ENCODE assay signal across 8 cellular contexts in the genomic region with DNA sequence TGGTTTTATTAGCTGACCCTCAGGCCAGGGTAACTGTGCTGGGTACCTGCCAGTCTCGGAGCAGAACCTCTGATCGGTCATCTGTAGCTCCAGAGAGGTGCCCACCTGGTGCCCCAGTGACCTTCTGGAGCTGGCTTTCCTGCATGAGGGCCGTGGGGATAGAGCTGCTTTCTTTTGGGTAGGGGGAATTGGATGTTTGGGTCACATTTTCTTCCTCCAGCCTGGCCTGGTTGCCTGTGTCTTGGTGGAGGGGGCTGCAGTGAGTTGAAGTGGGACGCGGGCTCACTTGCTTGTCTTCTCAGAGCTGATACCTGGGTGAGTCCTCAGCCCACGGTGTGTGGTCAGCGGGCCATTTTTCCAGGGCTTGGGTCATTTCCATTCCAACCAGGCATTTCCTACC. TPM values are rescaled to one million over a fixed set of nuclear protein-coding genes. Genes with fewer than 3 reads are reported as not detected.
DNase-seq lines count a peak whose midpoint lies in the region; FAIRE-seq and TF ChIP-seq lines count a peak whose summit lies in the region.

No MANE protein-coding gene starts in this region.

- H3K9me3 Mint-ChIP-seq in Caco-2 (ENCODE audit: unreplicated experiment) (no peaks in the 10 kb centered on the region), osteocyte (ENCODE audit: unreplicated experiment) (no peaks in the 10 kb centered on the region), Calu3 (ENCODE audit: low read depth, unreplicated experiment) (no peaks in the 10 kb centered on the region)

- H3K4me1 ChIP-seq in Caco-2 (peaks cover 49% of the 10 kb centered on the region), OCI-LY3 (ENCODE audit: low read length) (peaks cover 64% of the 10 kb centered on the region), endothelial cell of umbilical vein (ENCODE audit: control insufficient read depth, extremely low read depth, insufficient read depth, low read length) (peaks cover 45% of the 10 kb centered on the region)

- H3K4me3 ChIP-seq in Caco-2 (ENCODE audit: low read depth, low read length) = no peak overlapping the region
- H3K4me3 ChIP-seq in OCI-LY3 (ENCODE audit: low read length) = peak overlapping the region; percentile 98
- no peak overlapping the region for H3K4me3 ChIP-seq in endothelial cell of umbilical vein (replicated peaks in 1 of 3; ENCODE audit: insufficient read depth in 1 of 3, low read depth in 1 of 3, low read length in 3 of 3)
- H3K4me3 ChIP-seq in brain microvascular endothelial cell (ENCODE audit: low read depth, low read length) = no peak overlapping the region

- no peaks in the 10 kb centered on the region for H3K27me3 Mint-ChIP-seq in Caco-2 (ENCODE audit: insufficient read depth, unreplicated experiment)
- H3K27me3 Mint-ChIP-seq in osteocyte (ENCODE audit: unreplicated experiment) = no peaks in the 10 kb centered on the region
- H3K27me3 Mint-ChIP-seq in Calu3 (ENCODE audit: unreplicated experiment) = no peaks in the 10 kb centered on the region

- H3K27ac Mint-ChIP-seq in Caco-2 (ENCODE audit: unreplicated experiment) = peak overlapping the region; percentile 58
- H3K27ac Mint-ChIP-seq in osteocyte (ENCODE audit: unreplicated experiment) = peak overlapping the region; percentile 47
- no peak overlapping the region for H3K27ac Mint-ChIP-seq in Calu3 (ENCODE audit: unreplicated experiment)

- H3K27ac ChIP-seq in OCI-LY3 (ENCODE audit: low read length) = peak overlapping the region; percentile 91
- H3K27ac ChIP-seq in endothelial cell of umbilical vein (ENCODE audit: insufficient read depth, low read depth, low read length) = peak overlapping the region; percentile 15
- H3K27ac ChIP-seq in brain microvascular endothelial cell = no peak overlapping the region

- H4K20me1 ChIP-seq in OCI-LY3 (ENCODE audit: insufficient read depth, low read length) = peaks cover 29% of the 10 kb centered on the region
- H4K20me1 ChIP-seq in endothelial cell of umbilical vein (replicated peaks; ENCODE audit: control insufficient read depth, extremely low read depth, insufficient read depth, low read length) = no peaks in the 10 kb centered on the region

- peaks cover 15% of the 10 kb centered on the region for H3K36me3 Mint-ChIP-seq in Caco-2 (ENCODE audit: insufficient read depth, unreplicated experiment)
- H3K36me3 Mint-ChIP-seq in osteocyte (ENCODE audit: unreplicated experiment) = no peaks in the 10 kb centered on the region
- H3K36me3 Mint-ChIP-seq in Calu3 (ENCODE audit: insufficient read depth, unreplicated experiment) = peaks cover 29% of the 10 kb centered on the region

- no peaks in the 10 kb centered on the region for H3K36me3 ChIP-seq in Caco-2 (ENCODE audit: control insufficient read depth, insufficient read depth, low read length)
- peaks cover 50% of the 10 kb centered on the region for H3K36me3 ChIP-seq in OCI-LY3 (replicated peaks; ENCODE audit: low read depth, low read length)
- H3K36me3 ChIP-seq in endothelial cell of umbilical vein (ENCODE audit: control insufficient read depth in 2 of 2, extremely low read depth in 1 of 2, insufficient read depth in 2 of 2, low read length in 2 of 2) = peaks cover 0 to 2% of the 10 kb centered on the region in 2 experiments
- H3K36me3 ChIP-seq in brain microvascular endothelial cell (replicated peaks) = no peaks in the 10 kb centered on the region

- H3K9ac ChIP-seq in OCI-LY3 (ENCODE audit: low read length) (peak overlapping the region; percentile 100), endothelial cell of umbilical vein (replicated peaks; ENCODE audit: extremely low read depth, insufficient read depth, low read length) (no peak overlapping the region)

- no TSS peak for BruUV-seq in Caco-2 (replicated peaks; lab: Mats Ljungman, UMichigan)
- BruUV-seq in endothelial cell of umbilical vein (replicated peaks; lab: Mats Ljungman, UMichigan) = no TSS peak
- no TSS peak for BruUV-seq in Calu3 (replicated peaks; lab: Mats Ljungman, UMichigan)

- H3K9me3 ChIP-seq in Caco-2 = no peaks in the 10 kb centered on the region
- no peaks in the 10 kb centered on the region for H3K9me3 ChIP-seq in OCI-LY3 (ENCODE audit: insufficient read depth, low read length)
- H3K9me3 ChIP-seq in endothelial cell of umbilical vein (replicated peaks; ENCODE audit: control insufficient read depth, insufficient read depth, low read length) = no peaks in the 10 kb centered on the region

- no peaks in the 10 kb centered on the region for H3K27me3 ChIP-seq in Caco-2 (replicated peaks; ENCODE audit: control insufficient read depth, insufficient read depth, low read length)
- H3K27me3 ChIP-seq in OCI-LY3 (ENCODE audit: low read depth, low read length) = no peaks in the 10 kb centered on the region
- no peaks in the 10 kb centered on the region for H3K27me3 ChIP-seq in endothelial cell of umbilical vein (ENCODE audit: control insufficient read depth in 2 of 2, insufficient read depth in 2 of 2, low read length in 2 of 2)
- no peaks in the 10 kb centered on the region for H3K27me3 ChIP-seq in brain microvascular endothelial cell (replicated peaks)

- no peak overlapping the region for H2AFZ ChIP-seq in OCI-LY3 (ENCODE audit: low read depth, low read length)
- no peak overlapping the region for H2AFZ ChIP-seq in endothelial cell of umbilical vein (ENCODE audit: low read depth, low read length)

- peak overlapping the region; percentile 91 for H3K4me2 ChIP-seq in OCI-LY3 (ENCODE audit: low read length)
- no peak overlapping the region for H3K4me2 ChIP-seq in endothelial cell of umbilical vein (ENCODE audit: insufficient read depth, low read length)

- in situ Hi-C loops in brain microvascular endothelial cell (cut with HindIII; ENCODE audit: low pct_ligation_motif_present, low sequenced_read_pairs) = no loop called here

- DNase-seq in Caco-2 (no peak), endothelial cell of umbilical vein (ENCODE audit: low read depth, low spot score) (no peak), osteocyte (ENCODE audit: extremely low spot score, unreplicated experiment) (no peak), HK-2 (ENCODE audit: unreplicated experiment) (no peak), D721Med (ENCODE audit: insufficient read length, low spot score) (no peak), brain microvascular endothelial cell (no peak), Calu3 (no peak)

- POLR2A ChIA-PET in Caco-2 (lab: Charles Lee) (no interaction called here), endothelial cell of umbilical vein (lab: Charles Lee) (no interaction called here)

- H3K4me1 Mint-ChIP-seq in Caco-2 (ENCODE audit: low read depth, unreplicated experiment) = peaks cover 41% of the 10 kb centered on the region
- H3K4me1 Mint-ChIP-seq in osteocyte (ENCODE audit: unreplicated experiment) = peaks cover 34% of the 10 kb centered on the region
- H3K4me1 Mint-ChIP-seq in Calu3 (ENCODE audit: low read depth, unreplicated experiment) = peaks cover 29% of the 10 kb centered on the region

- dilution Hi-C loops in endothelial cell of umbilical vein (cut with MboI; ENCODE audit: extremely low pct_ligation_motif_present, low sequenced_read_pairs) = no loop called here

- TF ChIP-seq POLR2A in endothelial cell of umbilical vein (IDR thresholded peaks at IDR 0.05; ENCODE audit: low read depth, low read length) = no peak

- H3K4me3 Mint-ChIP-seq in Caco-2 (ENCODE audit: unreplicated experiment) = peak overlapping the region; percentile 86
- H3K4me3 Mint-ChIP-seq in osteocyte (ENCODE audit: unreplicated experiment) = no peak overlapping the region
- no peak overlapping the region for H3K4me3 Mint-ChIP-seq in Calu3 (ENCODE audit: low read depth, unreplicated experiment)

- intact Hi-C loops in Caco-2 (cut with micrococcal nuclease; ENCODE audit: unreplicated experiment) (loop anchor here (5.0 kb wide), 1 partner anchor 74 kb away; no protein-coding TSS in a partner anchor), endothelial cell of umbilical vein (cut with micrococcal nuclease) (loop anchor here (2.0 to 5.0 kb wide), 2 partner anchors 17 to 91 kb away; a partner anchor contains a TSS), Calu3 (cut with micrococcal nuclease; ENCODE audit: unreplicated experiment) (loop anchor here (10.0 kb wide), 1 partner anchor 51 kb away; no protein-coding TSS in a partner anchor)

- no peak for FAIRE-seq in endothelial cell of umbilical vein (lab: Jason Lieb, UNC)
- no peak for FAIRE-seq in D721Med (lab: Jason Lieb, UNC)

- H3K79me2 ChIP-seq in OCI-LY3 (ENCODE audit: low read length) = peaks cover 79% of the 10 kb centered on the region
- H3K79me2 ChIP-seq in endothelial cell of umbilical vein (ENCODE audit: control insufficient read depth, insufficient read depth, low read length) = peaks cover 56% of the 10 kb centered on the region

- H3K9me1 ChIP-seq in endothelial cell of umbilical vein (replicated peaks; ENCODE audit: control insufficient read depth, extremely low read depth, insufficient read depth, low read length) = no peaks in the 10 kb centered on the region

- CTCF ChIA-PET in Caco-2 (lab: Charles Lee) (no interaction called here), endothelial cell of umbilical vein (lab: Charles Lee) (interaction anchor here (0.6 to 4.1 kb wide), 5 partner anchors 9 to 106 kb away, joined by 3 to 22 read pairs (median 3); no protein-coding TSS in a partner anchor), Calu3 (lab: Charles Lee) (no interaction called here)

- TF ChIP-seq CTCF in Caco-2 (IDR thresholded peaks at IDR 0.05; ENCODE audit: insufficient read depth in 1 of 2, low read depth in 1 of 2, low read length in 1 of 2, severe bottlenecking in 1 of 2, unreplicated experiment in 1 of 2) = no peak
- TF ChIP-seq CTCF in OCI-LY3 (IDR thresholded peaks at IDR 0.05; ENCODE audit: low read depth, low read length) = no peak
- TF ChIP-seq CTCF in endothelial cell of umbilical vein (IDR thresholded peaks at IDR 0.05; ENCODE audit: extremely low read depth in 1 of 2, insufficient read depth in 1 of 2, low read depth in 1 of 2, low read length in 2 of 2) = no peak
- TF ChIP-seq CTCF in osteocyte (IDR thresholded peaks at IDR 0.05) = no peak
- TF ChIP-seq CTCF in D721Med (IDR thresholded peaks at IDR 0.05; ENCODE audit: insufficient read depth, missing control alignments) = no peak
- no peak for TF ChIP-seq CTCF in brain microvascular endothelial cell (IDR thresholded peaks at IDR 0.05; ENCODE audit: low read depth, low read length, missing control alignments)
- no peak for TF ChIP-seq CTCF in Calu3 (IDR thresholded peaks at IDR 0.05; ENCODE audit: unreplicated experiment)

TF ChIP-seq in endothelial cell of umbilical vein, 7 proteins besides CTCF, POLR2A, EP300 and RAD21 (continues in another document):
- no peak for TF ChIP-seq MYC (IDR thresholded peaks at IDR 0.05; ENCODE audit: low read depth, low read length)

RNA-seq across cellular contexts. Expression of a gene that starts 2.6 kb away (rescaled TPM):
- total RNA-seq in Caco-2 (2022) (16.5 and 21.4 TPM in 2 replicates), endothelial cell of umbilical vein (31.8 and 32.4 TPM in 2 replicates), osteocyte (16.3 and 24.2 TPM in 2 replicates), Calu3 (2022) (14.3 and 15.4 TPM in 2 replicates)
- 8.9 and 9.2 TPM in 2 replicates for polyA plus RNA-seq in endothelial cell of umbilical vein
- polyA plus RNA-seq in endothelial cell of umbilical vein (2011; cell fraction: cytosol; rRNA removed) = 7.3 and 7.6 TPM in 2 replicates
- polyA plus RNA-seq in endothelial cell of umbilical vein (2011; cell fraction: nucleus; rRNA removed) = 14.7 and 15.4 TPM in 2 replicates
- polyA plus RNA-seq in endothelial cell of umbilical vein (2012) = 13.5 and 14.2 TPM in 2 replicates
- 13.1 and 14.1 TPM in 2 replicates for polyA minus RNA-seq in endothelial cell of umbilical vein
- polyA minus RNA-seq in endothelial cell of umbilical vein (2011; cell fraction: cytosol; rRNA and poly(A)+ RNA removed) = 5.4 TPM
- polyA minus RNA-seq in endothelial cell of umbilical vein (2011; cell fraction: nucleus; rRNA and poly(A)+ RNA removed) = 11.5 and 14.6 TPM in 2 replicates
